Comparison of ENCODE assay signal across 1 cellular context in the genomic region with DNA sequence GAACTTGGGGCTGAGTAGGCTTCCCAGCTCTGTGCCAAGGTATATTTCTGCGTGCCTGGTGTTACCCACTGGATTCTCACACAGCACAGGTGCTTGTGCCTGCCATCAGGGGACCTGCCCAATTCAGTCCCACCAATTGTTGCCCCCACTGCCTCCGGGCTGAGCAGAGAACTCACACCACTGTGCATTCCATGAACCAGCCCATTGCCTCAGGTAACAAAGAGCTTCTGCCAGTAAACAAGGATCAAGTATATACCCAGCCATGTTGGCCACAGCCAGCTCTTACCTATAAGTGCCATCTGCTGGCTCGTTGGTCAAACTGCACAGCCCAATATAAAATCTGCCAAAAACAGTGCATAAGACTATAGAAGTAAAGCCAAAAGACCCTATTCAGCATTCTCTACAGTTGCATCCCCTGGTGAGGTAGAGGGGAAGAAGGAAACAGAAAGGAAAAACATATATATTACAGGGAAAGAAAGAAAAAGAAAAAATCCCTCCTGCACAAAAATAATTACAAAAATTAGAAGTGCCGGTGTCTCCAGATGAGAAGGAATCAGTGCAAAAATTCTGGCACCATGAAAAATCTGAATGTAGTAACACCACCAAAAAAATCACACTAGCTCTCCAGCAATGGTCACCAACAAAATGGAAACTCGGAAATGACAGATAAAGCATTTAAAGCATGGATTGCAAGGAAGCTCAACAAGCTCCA.
TF ChIP-seq lines count a peak whose summit lies in the region.

No MANE protein-coding gene starts in this region.

TF ChIP-seq in HepG2, 621 proteins besides CTCF, POLR2A, EP300 and RAD21 (continued from another document):
- TF ChIP-seq ZBTB8A (CRISPR knock-in tag; IDR thresholded peaks at IDR 0.05; ENCODE audit: borderline replicate concordance, low read depth) (no peak), ZNF547 (CRISPR knock-in tag; IDR thresholded peaks at IDR 0.05) (peak; percentile 44; the same call in 1 of the 2 replicates), KDM1A (CRISPR knock-in tag; IDR thresholded peaks at IDR 0.05) (no peak), NFIB (CRISPR knock-in tag; IDR thresholded peaks at IDR 0.05; ENCODE audit: borderline replicate concordance) (no peak), KLF12 (CRISPR knock-in tag; IDR thresholded peaks at IDR 0.05; ENCODE audit: borderline replicate concordance) (no peak), JUN (CRISPR knock-in tag; IDR thresholded peaks at IDR 0.05) (no peak), SAP130 (CRISPR knock-in tag; IDR thresholded peaks at IDR 0.05; ENCODE audit: low read depth) (no peak), ZNF124 (CRISPR knock-in tag; IDR thresholded peaks at IDR 0.05) (no peak), ZNF850 (CRISPR knock-in tag; conservative IDR thresholded peaks at IDR 0.05) (no peak), ZMYM3 (CRISPR knock-in tag; IDR thresholded peaks at IDR 0.05) (no peak), NR3C1 (CRISPR knock-in tag; IDR thresholded peaks at IDR 0.05) (no peak), ZNF441 (CRISPR knock-in tag; IDR thresholded peaks at IDR 0.05; ENCODE audit: borderline replicate concordance) (no peak), ZNF720 (CRISPR knock-in tag; IDR thresholded peaks at IDR 0.05) (no peak), FOXK1 (CRISPR knock-in tag; IDR thresholded peaks at IDR 0.05; ENCODE audit: borderline replicate concordance, low read depth) (peak; percentile 39; the same call in 1 of the 2 replicates), SALL2 (CRISPR knock-in tag; IDR thresholded peaks at IDR 0.05) (peak; percentile 43; the same call in 1 of the 2 replicates), GATAD2A (CRISPR knock-in tag; IDR thresholded peaks at IDR 0.05) (peak; percentile 38; the same call in 1 of the 2 replicates), KDM5B (CRISPR knock-in tag; IDR thresholded peaks at IDR 0.05; ENCODE audit: borderline replicate concordance) (no peak), ZNF431 (CRISPR knock-in tag; IDR thresholded peaks at IDR 0.05; ENCODE audit: borderline replicate concordance, low read depth) (no peak), WIZ (CRISPR knock-in tag; IDR thresholded peaks at IDR 0.05) (no peak), MEIS2 (CRISPR knock-in tag; IDR thresholded peaks at IDR 0.05) (no peak)
- TF ChIP-seq, protein P1, sequence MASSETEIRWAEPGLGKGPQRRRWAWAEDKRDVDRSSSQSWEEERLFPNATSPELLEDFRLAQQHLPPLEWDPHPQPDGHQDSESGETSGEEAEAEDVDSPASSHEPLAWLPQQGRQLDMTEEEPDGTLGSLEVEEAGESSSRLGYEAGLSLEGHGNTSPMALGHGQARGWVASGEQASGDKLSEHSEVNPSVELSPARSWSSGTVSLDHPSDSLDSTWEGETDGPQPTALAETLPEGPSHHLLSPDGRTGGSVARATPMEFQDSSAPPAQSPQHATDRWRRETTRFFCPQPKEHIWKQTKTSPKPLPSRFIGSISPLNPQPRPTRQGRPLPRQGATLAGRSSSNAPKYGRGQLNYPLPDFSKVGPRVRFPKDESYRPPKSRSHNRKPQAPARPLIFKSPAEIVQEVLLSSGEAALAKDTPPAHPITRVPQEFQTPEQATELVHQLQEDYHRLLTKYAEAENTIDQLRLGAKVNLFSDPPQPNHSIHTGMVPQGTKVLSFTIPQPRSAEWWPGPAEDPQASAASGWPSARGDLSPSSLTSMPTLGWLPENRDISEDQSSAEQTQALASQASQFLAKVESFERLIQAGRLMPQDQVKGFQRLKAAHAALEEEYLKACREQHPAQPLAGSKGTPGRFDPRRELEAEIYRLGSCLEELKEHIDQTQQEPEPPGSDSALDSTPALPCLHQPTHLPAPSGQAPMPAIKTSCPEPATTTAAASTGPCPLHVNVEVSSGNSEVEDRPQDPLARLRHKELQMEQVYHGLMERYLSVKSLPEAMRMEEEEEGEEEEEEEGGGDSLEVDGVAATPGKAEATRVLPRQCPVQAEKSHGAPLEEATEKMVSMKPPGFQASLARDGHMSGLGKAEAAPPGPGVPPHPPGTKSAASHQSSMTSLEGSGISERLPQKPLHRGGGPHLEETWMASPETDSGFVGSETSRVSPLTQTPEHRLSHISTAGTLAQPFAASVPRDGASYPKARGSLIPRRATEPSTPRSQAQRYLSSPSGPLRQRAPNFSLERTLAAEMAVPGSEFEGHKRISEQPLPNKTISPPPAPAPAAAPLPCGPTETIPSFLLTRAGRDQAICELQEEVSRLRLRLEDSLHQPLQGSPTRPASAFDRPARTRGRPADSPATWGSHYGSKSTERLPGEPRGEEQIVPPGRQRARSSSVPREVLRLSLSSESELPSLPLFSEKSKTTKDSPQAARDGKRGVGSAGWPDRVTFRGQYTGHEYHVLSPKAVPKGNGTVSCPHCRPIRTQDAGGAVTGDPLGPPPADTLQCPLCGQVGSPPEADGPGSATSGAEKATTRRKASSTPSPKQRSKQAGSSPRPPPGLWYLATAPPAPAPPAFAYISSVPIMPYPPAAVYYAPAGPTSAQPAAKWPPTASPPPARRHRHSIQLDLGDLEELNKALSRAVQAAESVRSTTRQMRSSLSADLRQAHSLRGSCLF (CRISPR knock-in tag; IDR thresholded peaks at IDR 0.05; ENCODE audit: borderline replicate concordance), result no peak
- TF ChIP-seq, protein P2, sequence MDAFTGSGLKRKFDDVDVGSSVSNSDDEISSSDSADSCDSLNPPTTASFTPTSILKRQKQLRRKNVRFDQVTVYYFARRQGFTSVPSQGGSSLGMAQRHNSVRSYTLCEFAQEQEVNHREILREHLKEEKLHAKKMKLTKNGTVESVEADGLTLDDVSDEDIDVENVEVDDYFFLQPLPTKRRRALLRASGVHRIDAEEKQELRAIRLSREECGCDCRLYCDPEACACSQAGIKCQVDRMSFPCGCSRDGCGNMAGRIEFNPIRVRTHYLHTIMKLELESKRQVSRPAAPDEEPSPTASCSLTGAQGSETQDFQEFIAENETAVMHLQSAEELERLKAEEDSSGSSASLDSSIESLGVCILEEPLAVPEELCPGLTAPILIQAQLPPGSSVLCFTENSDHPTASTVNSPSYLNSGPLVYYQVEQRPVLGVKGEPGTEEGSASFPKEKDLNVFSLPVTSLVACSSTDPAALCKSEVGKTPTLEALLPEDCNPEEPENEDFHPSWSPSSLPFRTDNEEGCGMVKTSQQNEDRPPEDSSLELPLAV (CRISPR knock-in tag; conservative IDR thresholded peaks at IDR 0.05; ENCODE audit: low read depth), result no peak
- TF ChIP-seq, protein P3, sequence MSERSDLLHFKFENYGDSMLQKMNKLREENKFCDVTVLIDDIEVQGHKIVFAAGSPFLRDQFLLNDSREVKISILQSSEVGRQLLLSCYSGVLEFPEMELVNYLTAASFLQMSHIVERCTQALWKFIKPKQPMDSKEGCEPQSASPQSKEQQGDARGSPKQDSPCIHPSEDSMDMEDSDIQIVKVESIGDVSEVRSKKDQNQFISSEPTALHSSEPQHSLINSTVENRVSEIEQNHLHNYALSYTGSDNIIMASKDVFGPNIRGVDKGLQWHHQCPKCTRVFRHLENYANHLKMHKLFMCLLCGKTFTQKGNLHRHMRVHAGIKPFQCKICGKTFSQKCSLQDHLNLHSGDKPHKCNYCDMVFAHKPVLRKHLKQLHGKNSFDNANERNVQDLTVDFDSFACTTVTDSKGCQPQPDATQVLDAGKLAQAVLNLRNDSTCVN (CRISPR knock-in tag; IDR thresholded peaks at IDR 0.05; ENCODE audit: borderline replicate concordance), result no peak
- TF ChIP-seq, protein P4, sequence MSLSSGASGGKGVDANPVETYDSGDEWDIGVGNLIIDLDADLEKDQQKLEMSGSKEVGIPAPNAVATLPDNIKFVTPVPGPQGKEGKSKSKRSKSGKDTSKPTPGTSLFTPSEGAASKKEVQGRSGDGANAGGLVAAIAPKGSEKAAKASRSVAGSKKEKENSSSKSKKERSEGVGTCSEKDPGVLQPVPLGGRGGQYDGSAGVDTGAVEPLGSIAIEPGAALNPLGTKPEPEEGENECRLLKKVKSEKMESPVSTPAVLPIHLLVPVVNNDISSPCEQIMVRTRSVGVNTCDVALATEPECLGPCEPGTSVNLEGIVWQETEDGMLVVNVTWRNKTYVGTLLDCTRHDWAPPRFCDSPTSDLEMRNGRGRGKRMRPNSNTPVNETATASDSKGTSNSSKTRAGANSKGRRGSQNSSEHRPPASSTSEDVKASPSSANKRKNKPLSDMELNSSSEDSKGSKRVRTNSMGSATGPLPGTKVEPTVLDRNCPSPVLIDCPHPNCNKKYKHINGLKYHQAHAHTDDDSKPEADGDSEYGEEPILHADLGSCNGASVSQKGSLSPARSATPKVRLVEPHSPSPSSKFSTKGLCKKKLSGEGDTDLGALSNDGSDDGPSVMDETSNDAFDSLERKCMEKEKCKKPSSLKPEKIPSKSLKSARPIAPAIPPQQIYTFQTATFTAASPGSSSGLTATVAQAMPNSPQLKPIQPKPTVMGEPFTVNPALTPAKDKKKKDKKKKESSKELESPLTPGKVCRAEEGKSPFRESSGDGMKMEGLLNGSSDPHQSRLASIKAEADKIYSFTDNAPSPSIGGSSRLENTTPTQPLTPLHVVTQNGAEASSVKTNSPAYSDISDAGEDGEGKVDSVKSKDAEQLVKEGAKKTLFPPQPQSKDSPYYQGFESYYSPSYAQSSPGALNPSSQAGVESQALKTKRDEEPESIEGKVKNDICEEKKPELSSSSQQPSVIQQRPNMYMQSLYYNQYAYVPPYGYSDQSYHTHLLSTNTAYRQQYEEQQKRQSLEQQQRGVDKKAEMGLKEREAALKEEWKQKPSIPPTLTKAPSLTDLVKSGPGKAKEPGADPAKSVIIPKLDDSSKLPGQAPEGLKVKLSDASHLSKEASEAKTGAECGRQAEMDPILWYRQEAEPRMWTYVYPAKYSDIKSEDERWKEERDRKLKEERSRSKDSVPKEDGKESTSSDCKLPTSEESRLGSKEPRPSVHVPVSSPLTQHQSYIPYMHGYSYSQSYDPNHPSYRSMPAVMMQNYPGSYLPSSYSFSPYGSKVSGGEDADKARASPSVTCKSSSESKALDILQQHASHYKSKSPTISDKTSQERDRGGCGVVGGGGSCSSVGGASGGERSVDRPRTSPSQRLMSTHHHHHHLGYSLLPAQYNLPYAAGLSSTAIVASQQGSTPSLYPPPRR (CRISPR knock-in tag; IDR thresholded peaks at IDR 0.05; ENCODE audit: borderline replicate concordance), result no peak
- TF ChIP-seq, protein P5, sequence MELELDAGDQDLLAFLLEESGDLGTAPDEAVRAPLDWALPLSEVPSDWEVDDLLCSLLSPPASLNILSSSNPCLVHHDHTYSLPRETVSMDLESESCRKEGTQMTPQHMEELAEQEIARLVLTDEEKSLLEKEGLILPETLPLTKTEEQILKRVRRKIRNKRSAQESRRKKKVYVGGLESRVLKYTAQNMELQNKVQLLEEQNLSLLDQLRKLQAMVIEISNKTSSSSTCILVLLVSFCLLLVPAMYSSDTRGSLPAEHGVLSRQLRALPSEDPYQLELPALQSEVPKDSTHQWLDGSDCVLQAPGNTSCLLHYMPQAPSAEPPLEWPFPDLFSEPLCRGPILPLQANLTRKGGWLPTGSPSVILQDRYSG (CRISPR knock-in tag; IDR thresholded peaks at IDR 0.05), result no peak
- TF ChIP-seq, protein P6, sequence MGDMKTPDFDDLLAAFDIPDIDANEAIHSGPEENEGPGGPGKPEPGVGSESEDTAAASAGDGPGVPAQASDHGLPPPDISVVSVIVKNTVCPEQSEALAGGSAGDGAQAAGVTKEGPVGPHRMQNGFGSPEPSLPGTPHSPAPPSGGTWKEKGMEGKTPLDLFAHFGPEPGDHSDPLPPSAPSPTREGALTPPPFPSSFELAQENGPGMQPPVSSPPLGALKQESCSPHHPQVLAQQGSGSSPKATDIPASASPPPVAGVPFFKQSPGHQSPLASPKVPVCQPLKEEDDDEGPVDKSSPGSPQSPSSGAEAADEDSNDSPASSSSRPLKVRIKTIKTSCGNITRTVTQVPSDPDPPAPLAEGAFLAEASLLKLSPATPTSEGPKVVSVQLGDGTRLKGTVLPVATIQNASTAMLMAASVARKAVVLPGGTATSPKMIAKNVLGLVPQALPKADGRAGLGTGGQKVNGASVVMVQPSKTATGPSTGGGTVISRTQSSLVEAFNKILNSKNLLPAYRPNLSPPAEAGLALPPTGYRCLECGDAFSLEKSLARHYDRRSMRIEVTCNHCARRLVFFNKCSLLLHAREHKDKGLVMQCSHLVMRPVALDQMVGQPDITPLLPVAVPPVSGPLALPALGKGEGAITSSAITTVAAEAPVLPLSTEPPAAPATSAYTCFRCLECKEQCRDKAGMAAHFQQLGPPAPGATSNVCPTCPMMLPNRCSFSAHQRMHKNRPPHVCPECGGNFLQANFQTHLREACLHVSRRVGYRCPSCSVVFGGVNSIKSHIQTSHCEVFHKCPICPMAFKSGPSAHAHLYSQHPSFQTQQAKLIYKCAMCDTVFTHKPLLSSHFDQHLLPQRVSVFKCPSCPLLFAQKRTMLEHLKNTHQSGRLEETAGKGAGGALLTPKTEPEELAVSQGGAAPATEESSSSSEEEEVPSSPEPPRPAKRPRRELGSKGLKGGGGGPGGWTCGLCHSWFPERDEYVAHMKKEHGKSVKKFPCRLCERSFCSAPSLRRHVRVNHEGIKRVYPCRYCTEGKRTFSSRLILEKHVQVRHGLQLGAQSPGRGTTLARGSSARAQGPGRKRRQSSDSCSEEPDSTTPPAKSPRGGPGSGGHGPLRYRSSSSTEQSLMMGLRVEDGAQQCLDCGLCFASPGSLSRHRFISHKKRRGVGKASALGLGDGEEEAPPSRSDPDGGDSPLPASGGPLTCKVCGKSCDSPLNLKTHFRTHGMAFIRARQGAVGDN (CRISPR knock-in tag; IDR thresholded peaks at IDR 0.05), result peak; percentile 37; the same call in 1 of the 2 replicates
